1 cellular context compared by ENCODE assay signal in genomic region chr16:1510941-1511351, GRCh38.
A peak's percentile ranks its signal among the peaks of the same experiment; 100 is the strongest.
TF ChIP-seq lines count a peak whose summit lies in the region.

No MANE protein-coding gene starts in this region.

TF ChIP-seq in H1, 55 proteins besides CTCF, POLR2A, EP300 and RAD21:
- TF ChIP-seq MAFK (IDR thresholded peaks at IDR 0.05; ENCODE audit: low read depth, low read length) (no peak), SP4 (IDR thresholded peaks at IDR 0.05; ENCODE audit: low read length) (no peak), NANOG (IDR thresholded peaks at IDR 0.05; ENCODE audit: insufficient read depth, low read depth, low read length, poor library complexity, severe bottlenecking) (no peak), ZNF274 (IDR thresholded peaks at IDR 0.05; ENCODE audit: borderline replicate concordance, extremely low read depth, low read length) (no peak), TAF7 (optimal IDR thresholded peaks at IDR 0.05; ENCODE audit: borderline replicate concordance, low read depth, low read length) (no peak), SIN3A (conservative IDR thresholded peaks at IDR 0.05 in 1 of 2, IDR thresholded peaks at IDR 0.05 in 1 of 2; ENCODE audit: low read depth in 1 of 2, low read length in 2 of 2) (no peak), MAX (IDR thresholded peaks at IDR 0.05) (peak; percentile 56; the same call in 1 of the 2 replicates), POLR2AphosphoS5 (IDR thresholded peaks at IDR 0.05; ENCODE audit: low read depth, low read length) (peak; percentile 68; the same call in 1 of the 2 replicates), BCL11A (IDR thresholded peaks at IDR 0.05; ENCODE audit: low read depth in 2 of 2, low read length in 2 of 2) (no peak), SP1 (IDR thresholded peaks at IDR 0.05; ENCODE audit: low read depth, low read length) (no peak), SIRT6 (IDR thresholded peaks at IDR 0.05; ENCODE audit: low read length) (no peak), E2F6 (IDR thresholded peaks at IDR 0.05) (peak; percentile 19; the same call in 1 of the 2 replicates)
TF ChIP-seq in H1: peak in this region for 3.
